18 cellular contexts compared by ENCODE assay signal in genomic region chr2:131047920-131048560, GRCh38.
"Had no signal": no experiment of that assay in that cellular context is flagged by ENCODE, and none has a peak within 500 bp of the region (broad histone marks: within the 10 kb centered on the region; RNA-seq: fewer than 3 reads in every experiment).

No MANE protein-coding gene starts in this region.

- DNase-seq: activated CD4-positive, alpha-beta memory T cell treated with anti-CD3 and anti-CD28 coated beads for 36 hours; activated CD4-positive, CD25-positive, alpha-beta regulatory T cell treated with anti-CD3 and anti-CD28 coated beads, Interleukin-2, amount 50 U/mL, for 72 hours; activated naive CD4-positive, alpha-beta T cell treated with Interleukin-2 at 50 U/mL for 16 hours; colonic mucosa; mammary epithelial cell; spleen; stomach; T1000; testis; upper lobe of left lung had no signal

- H3K27ac ChIP-seq: adrenal gland, colonic mucosa, SK-N-MC, spleen, stomach, testis, upper lobe of left lung had no signal

- H3K4me1 Mint-ChIP-seq: nephron had no signal

- H3K4me1 ChIP-seq: adrenal gland, colonic mucosa, spleen, stomach, testis, upper lobe of left lung had no signal

- H3K27me3 ChIP-seq: adrenal gland, colonic mucosa, spleen, stomach, testis, upper lobe of left lung had no signal

- FAIRE-seq: endometrium, islet of Langerhans had no signal

- H3K9me3 Mint-ChIP-seq: activated CD4-positive, alpha-beta memory T cell treated with anti-CD3 and anti-CD28 coated beads for 36 hours; activated T-helper 1 cell treated with anti-CD3 and anti-CD28 coated beads, Interleukin-12 subunit alpha, Interleukin-12 subunit beta, Interleukin-2, Interleukin-4 antibody, amounts not matched to agents 30 ng/mL and 10 ng/mL and 1 ng/mL, durations not matched to agents 14 hours and 24 hours and 36 hours; nephron had no signal

- H3K27me3 Mint-ChIP-seq: activated CD4-positive, alpha-beta memory T cell treated with anti-CD3 and anti-CD28 coated beads for 36 hours had no signal

- H3K27ac Mint-ChIP-seq: activated CD4-positive, alpha-beta memory T cell treated with anti-CD3 and anti-CD28 coated beads for 36 hours; activated T-helper 1 cell treated with anti-CD3 and anti-CD28 coated beads, Interleukin-12 subunit alpha, Interleukin-12 subunit beta, Interleukin-2, Interleukin-4 antibody, amounts not matched to agents 30 ng/mL and 10 ng/mL and 1 ng/mL, durations not matched to agents 14 hours and 24 hours and 36 hours; nephron had no signal

- ATAC-seq: esophagus mucosa, sciatic nerve had no signal

- H3K9me3 ChIP-seq: adrenal gland, colonic mucosa, spleen, stomach, testis, upper lobe of left lung had no signal

- H3K4me3 Mint-ChIP-seq: activated CD4-positive, alpha-beta memory T cell treated with anti-CD3 and anti-CD28 coated beads for 36 hours; activated T-helper 1 cell treated with anti-CD3 and anti-CD28 coated beads, Interleukin-12 subunit alpha, Interleukin-12 subunit beta, Interleukin-2, Interleukin-4 antibody, amounts not matched to agents 30 ng/mL and 10 ng/mL and 1 ng/mL, durations not matched to agents 14 hours and 24 hours and 36 hours; nephron had no signal

- H3K4me3 ChIP-seq: adrenal gland, colonic mucosa, SK-N-MC, spleen, stomach, testis, upper lobe of left lung had no signal
